Comparison of ENCODE assay signal across 8 cellular contexts in the genomic region with DNA sequence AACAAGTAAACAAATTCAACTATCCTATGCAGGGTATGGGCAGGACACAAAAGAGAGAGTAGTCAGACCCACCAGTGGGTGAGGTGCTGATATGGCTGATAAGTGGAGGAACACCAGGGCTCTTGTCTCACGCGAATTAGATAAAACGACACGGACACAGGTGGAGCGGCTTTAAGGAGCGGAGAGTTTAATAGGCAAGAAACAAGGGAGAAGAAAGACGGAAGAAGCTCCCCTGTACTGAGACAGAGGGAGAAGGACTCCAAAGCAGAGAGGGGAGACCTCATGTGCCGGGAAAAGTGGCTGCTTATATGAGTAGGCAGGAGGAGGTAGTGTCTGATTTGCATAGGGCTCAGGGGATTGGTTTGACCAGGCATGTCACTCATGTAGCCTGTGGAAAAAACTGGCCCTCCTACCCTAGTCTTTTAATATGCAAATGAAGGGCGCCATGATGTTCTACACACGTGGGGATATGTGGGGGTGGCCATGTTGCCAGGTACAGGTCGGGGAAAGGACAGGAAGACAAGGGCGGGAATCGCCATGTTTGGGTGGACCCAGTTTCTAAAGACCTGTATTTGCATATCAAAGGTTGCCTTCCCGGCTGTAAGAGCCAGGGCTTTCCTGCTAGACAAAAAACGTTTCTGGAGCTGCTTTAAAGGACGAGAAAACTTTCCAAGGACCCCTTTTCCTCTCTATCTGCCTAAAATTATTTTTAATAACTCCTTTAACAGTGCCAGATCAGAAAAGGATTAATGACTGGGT. TPM values are rescaled to one million over a fixed set of nuclear protein-coding genes. Genes with fewer than 3 reads are reported as not detected.
DNase-seq lines count a peak whose midpoint lies in the region; ATAC-seq and TF ChIP-seq lines count a peak whose summit lies in the region.

No MANE protein-coding gene starts in this region.

- no peaks in the 10 kb centered on the region for H3K27me3 Mint-ChIP-seq in mesothelial cell of epicardium (ENCODE audit: low read depth)

- peak overlapping the region; percentile 73 for H3K4me3 Mint-ChIP-seq in mesothelial cell of epicardium

- no peak overlapping the region for H3K9ac ChIP-seq in endocrine pancreas (ENCODE audit: control insufficient read depth, insufficient read depth, low read length)

- DNase-seq in NCI-H2227 treated with DMSO at 0.1 percent for 48 hours (lab: John Stamatoyannopoulos, UW) (peak; percentile 96), mesothelial cell of epicardium (ENCODE audit: low spot score in 2 of 2, unreplicated experiment in 2 of 2) (peak; percentile 56 to 79), SW 1271 (lab: John Stamatoyannopoulos, UW) (no peak)
- peak; percentile 57 to 67 for DNase-seq in activated CD8-positive, alpha-beta memory T cell treated with anti-CD3 and anti-CD28 coated beads for 4 hours (ENCODE audit: low read depth in 2 of 2)
- DNase-seq in stimulated activated CD8-positive, alpha-beta memory T cell treated with anti-CD3 and anti-CD28 coated beads, Interleukin-15, amount 100 ng/mL, for 4 hours (ENCODE audit: low read depth in 2 of 2) = peak; percentile 53 to 77

- H3K36me3 Mint-ChIP-seq in mesothelial cell of epicardium = no peaks in the 10 kb centered on the region

- no peaks in the 10 kb centered on the region for H3K9me3 ChIP-seq in endocrine pancreas (ENCODE audit: control insufficient read depth, low read length)

- H3K27ac Mint-ChIP-seq in mesothelial cell of epicardium = peak overlapping the region; percentile 97

- H3K4me1 ChIP-seq in endocrine pancreas (ENCODE audit: control insufficient read depth, insufficient read depth, low read length) = peaks cover 10% of the 10 kb centered on the region

- peak; percentile 63 for TF ChIP-seq POLR2A in GM18526 (IDR thresholded peaks at IDR 0.05; ENCODE audit: extremely low read depth, insufficient read length)

- H3K36me3 ChIP-seq in endocrine pancreas (ENCODE audit: control insufficient read depth, insufficient read depth, low read length) = no peaks in the 10 kb centered on the region

- H3K4me3 ChIP-seq in endocrine pancreas (ENCODE audit: control insufficient read depth, insufficient read depth, low read length) = peak overlapping the region; percentile 75

- no peaks in the 10 kb centered on the region for H3K27me3 ChIP-seq in endocrine pancreas (ENCODE audit: control insufficient read depth, insufficient read depth, low read length)

- peaks cover 25% of the 10 kb centered on the region for H3K4me1 Mint-ChIP-seq in mesothelial cell of epicardium

- no peak for TF ChIP-seq CTCF in mesothelial cell of epicardium (IDR thresholded peaks at IDR 0.05; ENCODE audit: unreplicated experiment)

- no peaks in the 10 kb centered on the region for H3K9me3 Mint-ChIP-seq in mesothelial cell of epicardium

- ATAC-seq in HG03039 (IDR thresholded peaks at IDR 0.05; ENCODE audit: unreplicated experiment) = peak; percentile 78

RNA-seq across cellular contexts. Expression of gene RPGRIP1, which starts 28.8 kb away (rescaled TPM):
- total RNA-seq in mesothelial cell of epicardium = 0.29 to 0.35 TPM (median 0.29 TPM) in 3 replicates

RNA-seq across cellular contexts. Expression of gene HNRNPC, which starts 39.4 kb away (rescaled TPM):
- total RNA-seq in mesothelial cell of epicardium = 669 to 698 TPM (median 675 TPM) in 3 replicates

Comparison
In these comparisons a context has a peak if more than half of its experiments do, and no peak if none do; other contexts are left out.
1. DNase-seq: peak in NCI-H2227 treated with DMSO at 0.1 percent for 48 hours (single experiment), activated CD8-positive, alpha-beta memory T cell treated with anti-CD3 and anti-CD28 coated beads for 4 hours (2 of 2), mesothelial cell of epicardium (2 of 2) and stimulated activated CD8-positive, alpha-beta memory T cell treated with anti-CD3 and anti-CD28 coated beads, Interleukin-15, amount 100 ng/mL, for 4 hours (2 of 2); none in SW 1271 (0 of 2).